In the genomic region with DNA sequence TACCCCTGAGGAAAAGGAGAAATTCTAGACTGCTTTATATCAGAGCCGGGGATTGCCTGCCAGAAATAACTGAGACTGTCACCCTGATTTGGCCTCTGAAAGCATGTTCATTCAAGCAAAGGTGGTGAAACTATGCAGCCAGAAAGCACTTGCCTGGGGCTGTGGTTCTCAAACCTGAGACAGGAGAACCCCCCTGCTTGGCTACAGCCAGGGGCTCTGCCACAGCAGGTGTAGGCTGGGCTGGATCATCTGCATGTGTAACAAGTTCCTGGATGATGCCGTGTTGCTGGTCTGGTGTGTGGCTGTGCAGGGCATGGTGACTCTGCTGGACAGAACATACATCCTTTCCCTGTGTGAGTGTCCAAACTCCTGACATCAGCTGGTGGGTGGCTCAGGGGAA, we compare ENCODE assay signal across 26 cellular contexts.
"Had no signal": no experiment of that assay in that cellular context is flagged by ENCODE, and none has a peak within 500 bp of the region (broad histone marks: within the 10 kb centered on the region; RNA-seq: fewer than 3 reads in every experiment).

No MANE protein-coding gene starts in this region.

- H3K36me3 ChIP-seq: cardiac muscle cell, gastrocnemius medialis, thoracic aorta, upper lobe of left lung had no signal

- DNase-seq: activated CD4-positive, alpha-beta T cell treated with anti-CD3 and anti-CD28 coated beads, Interleukin-2, amount 10 ng/mL, durations not matched to agents 7 days and 5 days; activated CD4-positive, CD25-positive, alpha-beta regulatory T cell treated with anti-CD3 and anti-CD28 coated beads, Interleukin-2, amount 50 U/mL, for 72 hours; activated CD8-positive, alpha-beta memory T cell treated with anti-CD3 and anti-CD28 coated beads, Interleukin-2, amount 10 ng/mL, durations not matched to agents 7 days and 5 days; activated CD8-positive, alpha-beta T cell treated with anti-CD3 and anti-CD28 coated beads for 36 hours; activated effector memory CD4-positive, alpha-beta T cell treated with anti-CD3 and anti-CD28 coated beads, Interleukin-2, amount 50 U/mL, for 16 hours; activated naive CD4-positive, alpha-beta T cell treated with anti-CD3 and anti-CD28 coated beads, Interleukin-2, amount 10 ng/mL, durations not matched to agents 7 days and 5 days; activated T-cell treated with anti-CD3 and anti-CD28 coated beads for 4 hours; amygdala; effector CD8-positive, alpha-beta T cell; gastrocnemius medialis; hippocampal formation; kidney glomerular epithelial cell; left ventricle myocardium superior; nephron progenitor cell; nucleus accumbens; posterior cingulate gyrus; retina; stimulated activated CD4-positive, alpha-beta T cell treated with anti-CD3 and anti-CD28 coated beads, Interleukin-4, amount 100 ng/mL, for 24 hours; stimulated activated naive CD4-positive, alpha-beta T cell treated with Interleukin-2 at 50 U/mL for 16 hours; upper lobe of left lung had no signal

- H3K27ac Mint-ChIP-seq: activated CD4-positive, alpha-beta T cell treated with anti-CD3 and anti-CD28 coated beads, Interleukin-2, amount 10 ng/mL, durations not matched to agents 7 days and 5 days; activated CD8-positive, alpha-beta memory T cell treated with anti-CD3 and anti-CD28 coated beads, Interleukin-2, amount 10 ng/mL, durations not matched to agents 7 days and 5 days; activated CD8-positive, alpha-beta T cell treated with anti-CD3 and anti-CD28 coated beads for 36 hours; activated naive CD4-positive, alpha-beta T cell treated with anti-CD3 and anti-CD28 coated beads, Interleukin-2, amount 10 ng/mL, durations not matched to agents 7 days and 5 days; dendritic cell treated with granulocyte-macrophage colony-stimulating factor and Interleukin-4, amounts not matched to agents 40 ng/mL and 50 ng/mL, for 4 days; memory B cell; nephron progenitor cell had no signal

- H3K4me1 ChIP-seq: gastrocnemius medialis, upper lobe of left lung had no signal

- H3K27me3 ChIP-seq: cardiac muscle cell, gastrocnemius medialis, upper lobe of left lung had no signal

- H3K4me3 ChIP-seq: cardiac muscle cell, gastrocnemius medialis, thoracic aorta, upper lobe of left lung had no signal

- H3K9me3 Mint-ChIP-seq: activated naive CD4-positive, alpha-beta T cell treated with anti-CD3 and anti-CD28 coated beads, Interleukin-2, amount 10 ng/mL, durations not matched to agents 7 days and 5 days; dendritic cell treated with granulocyte-macrophage colony-stimulating factor and Interleukin-4, amounts not matched to agents 40 ng/mL and 50 ng/mL, for 4 days had no signal

- H3K36me3 Mint-ChIP-seq: activated CD8-positive, alpha-beta memory T cell treated with anti-CD3 and anti-CD28 coated beads, Interleukin-2, amount 10 ng/mL, durations not matched to agents 7 days and 5 days; activated naive CD4-positive, alpha-beta T cell treated with anti-CD3 and anti-CD28 coated beads, Interleukin-2, amount 10 ng/mL, durations not matched to agents 7 days and 5 days; memory B cell had no signal

- H3K27ac ChIP-seq: cardiac muscle cell, gastrocnemius medialis, thoracic aorta, upper lobe of left lung, VCaP had no signal

- H3K9me3 ChIP-seq: thoracic aorta, upper lobe of left lung had no signal

- H3K4me1 Mint-ChIP-seq: activated CD4-positive, alpha-beta T cell treated with anti-CD3 and anti-CD28 coated beads, Interleukin-2, amount 10 ng/mL, durations not matched to agents 7 days and 5 days; activated CD8-positive, alpha-beta memory T cell treated with anti-CD3 and anti-CD28 coated beads, Interleukin-2, amount 10 ng/mL, durations not matched to agents 7 days and 5 days; activated naive CD4-positive, alpha-beta T cell treated with anti-CD3 and anti-CD28 coated beads, Interleukin-2, amount 10 ng/mL, durations not matched to agents 7 days and 5 days; memory B cell had no signal

- H3K27me3 Mint-ChIP-seq: activated naive CD4-positive, alpha-beta T cell treated with anti-CD3 and anti-CD28 coated beads, Interleukin-2, amount 10 ng/mL, durations not matched to agents 7 days and 5 days had no signal

- ATAC-seq: activated CD8-positive, alpha-beta memory T cell treated with anti-CD3 and anti-CD28 coated beads, Interleukin-2, amount 10 ng/mL, durations not matched to agents 7 days and 5 days; activated CD8-positive, alpha-beta T cell treated with anti-CD3 and anti-CD28 coated beads for 36 hours; esophagus mucosa; gastrocnemius medialis; left ventricle myocardium superior had no signal

- H3K4me3 Mint-ChIP-seq: activated CD4-positive, alpha-beta T cell treated with anti-CD3 and anti-CD28 coated beads, Interleukin-2, amount 10 ng/mL, durations not matched to agents 7 days and 5 days; activated CD8-positive, alpha-beta memory T cell treated with anti-CD3 and anti-CD28 coated beads, Interleukin-2, amount 10 ng/mL, durations not matched to agents 7 days and 5 days; activated CD8-positive, alpha-beta T cell treated with anti-CD3 and anti-CD28 coated beads for 36 hours; activated naive CD4-positive, alpha-beta T cell treated with anti-CD3 and anti-CD28 coated beads, Interleukin-2, amount 10 ng/mL, durations not matched to agents 7 days and 5 days; dendritic cell treated with granulocyte-macrophage colony-stimulating factor and Interleukin-4, amounts not matched to agents 40 ng/mL and 50 ng/mL, for 4 days; memory B cell; nephron progenitor cell had no signal
